In genomic region chr16:1287982-1288670, GRCh38 we compare ENCODE assay signal across 1 cellular context.
TF ChIP-seq lines count a peak whose summit lies in the region.

No MANE protein-coding gene starts in this region.

TF ChIP-seq in K562, 482 proteins besides CTCF, POLR2A, EP300 and RAD21:
- TF ChIP-seq ATF2 (CRISPR knock-in tag; IDR thresholded peaks at IDR 0.05) (no peak), MITF (IDR thresholded peaks at IDR 0.05) (no peak), MXD1 (CRISPR knock-in tag; IDR thresholded peaks at IDR 0.05; ENCODE audit: borderline replicate concordance, poor library complexity, severe bottlenecking) (no peak), ZNF124 (CRISPR knock-in tag; IDR thresholded peaks at IDR 0.05) (0 out of 2 replicates have a peak, but pooled peaks have one; percentile 44), ZNF263 (CRISPR knock-in tag; IDR thresholded peaks at IDR 0.05; ENCODE audit: borderline replicate concordance) (peak; percentile 40; the same call in 1 of the 2 replicates), FOXO4 (CRISPR knock-in tag; IDR thresholded peaks at IDR 0.05) (no peak)
- TF ChIP-seq, protein P1, sequence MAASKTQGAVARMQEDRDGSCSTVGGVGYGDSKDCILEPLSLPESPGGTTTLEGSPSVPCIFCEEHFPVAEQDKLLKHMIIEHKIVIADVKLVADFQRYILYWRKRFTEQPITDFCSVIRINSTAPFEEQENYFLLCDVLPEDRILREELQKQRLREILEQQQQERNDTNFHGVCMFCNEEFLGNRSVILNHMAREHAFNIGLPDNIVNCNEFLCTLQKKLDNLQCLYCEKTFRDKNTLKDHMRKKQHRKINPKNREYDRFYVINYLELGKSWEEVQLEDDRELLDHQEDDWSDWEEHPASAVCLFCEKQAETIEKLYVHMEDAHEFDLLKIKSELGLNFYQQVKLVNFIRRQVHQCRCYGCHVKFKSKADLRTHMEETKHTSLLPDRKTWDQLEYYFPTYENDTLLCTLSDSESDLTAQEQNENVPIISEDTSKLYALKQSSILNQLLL (CRISPR knock-in tag; IDR thresholded peaks at IDR 0.05; ENCODE audit: borderline replicate concordance) = no peak
